ENCODE assay signal across 1 cellular context in genomic region chr1:17062751-17063150, GRCh38. TPM values are rescaled to one million over a fixed set of nuclear protein-coding genes. Genes with fewer than 3 reads are reported as not detected.
"Had no signal": no experiment of that assay in that cellular context is flagged by ENCODE, and none has a peak within 500 bp of the region (broad histone marks: within the 10 kb centered on the region; RNA-seq: fewer than 3 reads in every experiment).

No MANE protein-coding gene starts in this region.

RNA-seq across cellular contexts. Expression of gene PADI2, which starts 56.5 kb away (rescaled TPM):
- total RNA-seq: smooth muscle cell had no signal
- polyA plus RNA-seq: smooth muscle cell had no signal
